Comparison of ENCODE assay signal across 12 cellular contexts in genomic region chr20:50283370-50283769, GRCh38.
A peak's percentile ranks its signal among the peaks of the same experiment; 100 is the strongest.
DNase-seq lines count a peak whose midpoint lies in the region; ATAC-seq and TF ChIP-seq lines count a peak whose summit lies in the region.
"Had no signal": no experiment of that assay in that cellular context is flagged by ENCODE, and none has a peak within 500 bp of the region (broad histone marks: within the 10 kb centered on the region; RNA-seq: fewer than 3 reads in every experiment).

No MANE protein-coding gene starts in this region.

- no peak overlapping the region for H3K4me3 Mint-ChIP-seq in chondrocyte (ENCODE audit: unreplicated experiment)

- H4K20me1 ChIP-seq in osteoblast (ENCODE audit: insufficient read depth, low read length): no peaks in the 10 kb centered on the region

- H3K36me3 Mint-ChIP-seq in chondrocyte (ENCODE audit: low read depth): no peaks in the 10 kb centered on the region

- H3K4me3 ChIP-seq in left ventricle myocardium inferior (no peak overlapping the region), osteoblast (ENCODE audit: insufficient read depth, low read length) (no peak overlapping the region), urinary bladder (ENCODE audit: low read depth, low read length) (no peak overlapping the region)

- peak overlapping the region; percentile 51 for H3K27ac Mint-ChIP-seq in chondrocyte (ENCODE audit: unreplicated experiment)

- no peaks in the 10 kb centered on the region for H3K79me2 ChIP-seq in osteoblast (ENCODE audit: insufficient read depth, low read length)

- no peak for ATAC-seq in Right ventricle myocardium superior (ENCODE audit: poor library complexity)

- H3K4me1 Mint-ChIP-seq in chondrocyte (ENCODE audit: low read depth): peaks cover 49% of the 10 kb centered on the region

- H3K9me3 Mint-ChIP-seq in chondrocyte (ENCODE audit: low read depth): no peaks in the 10 kb centered on the region

- no peak overlapping the region for H2AFZ ChIP-seq in osteoblast (ENCODE audit: low read length)

- DNase-seq in Right ventricle myocardium superior (peak; percentile 37), left ventricle myocardium inferior (no peak), chondrocyte (ENCODE audit: low spot score) (no peak), osteoblast (ENCODE audit: insufficient read length, low spot score, missing footprints) (peak; percentile 64), kidney tubule cell (ENCODE audit: low spot score) (no peak), kidney glomerular epithelial cell (lab: John Stamatoyannopoulos, UW) (no peak), occipital lobe (lab: John Stamatoyannopoulos, UW) (no peak)
- DNase-seq: anterior cingulate cortex, Caco-2, NCI-H187 treated with DMSO at 0.1 percent for 48 hours, NCI-H510A had no signal

- no peak overlapping the region for H3K4me2 ChIP-seq in osteoblast (ENCODE audit: insufficient read depth, low read length)

- no peak overlapping the region for H3K27ac ChIP-seq in left ventricle myocardium inferior (replicated peaks)
- peak overlapping the region; percentile 98 for H3K27ac ChIP-seq in osteoblast (ENCODE audit: low read depth, low read length)
- peak overlapping the region; percentile 46 for H3K27ac ChIP-seq in urinary bladder (ENCODE audit: low read depth)

- intact Hi-C loops in Right ventricle myocardium superior (cut with DNase I): no loop called here
- intact Hi-C loops in left ventricle myocardium inferior (cut with micrococcal nuclease): no loop called here

- no peaks in the 10 kb centered on the region for H3K27me3 Mint-ChIP-seq in chondrocyte (ENCODE audit: low read depth)

- TF ChIP-seq CTCF in left ventricle myocardium inferior (IDR thresholded peaks at IDR 0.05; ENCODE audit: borderline replicate concordance): no peak
- no peak for TF ChIP-seq CTCF in chondrocyte (IDR thresholded peaks at IDR 0.05)
- no peak for TF ChIP-seq CTCF in osteoblast (IDR thresholded peaks at IDR 0.05; ENCODE audit: extremely low read depth, low read depth, low read length)

- WGBS in urinary bladder: 76% methylated on average over 7 of the region's 7 CpGs

- H3K4me1 ChIP-seq in left ventricle myocardium inferior (peaks cover 57% of the 10 kb centered on the region), osteoblast (ENCODE audit: insufficient read depth, low read length) (peaks cover 43% of the 10 kb centered on the region), urinary bladder (ENCODE audit: insufficient read depth) (no peaks in the 10 kb centered on the region)

- no peaks in the 10 kb centered on the region for H3K36me3 ChIP-seq in left ventricle myocardium inferior
- H3K36me3 ChIP-seq in osteoblast (ENCODE audit: insufficient read depth, low read length): no peaks in the 10 kb centered on the region
- no peaks in the 10 kb centered on the region for H3K36me3 ChIP-seq in urinary bladder (ENCODE audit: insufficient read depth)

- no peaks in the 10 kb centered on the region for H3K27me3 ChIP-seq in left ventricle myocardium inferior (ENCODE audit: low read depth)
- no peaks in the 10 kb centered on the region for H3K27me3 ChIP-seq in osteoblast (ENCODE audit: insufficient read depth, low read length)

- H3K9me3 ChIP-seq in left ventricle myocardium inferior (replicated peaks): no peaks in the 10 kb centered on the region
- no peaks in the 10 kb centered on the region for H3K9me3 ChIP-seq in osteoblast (ENCODE audit: low read depth, low read length)
- H3K9me3 ChIP-seq: Caco-2 had no signal

Comparison
In these comparisons a context has a peak if more than half of its experiments do, and no peak if none do; other contexts are left out.
1. DNase-seq: peak in Right ventricle myocardium superior (single experiment) and osteoblast (single experiment); none in left ventricle myocardium inferior (single experiment), chondrocyte (single experiment), kidney tubule cell (single experiment), kidney glomerular epithelial cell (single experiment) and occipital lobe (single experiment).